In genomic region chr15:66400351-66400774, GRCh38 we compare ENCODE assay signal across 12 cellular contexts.
DNase-seq lines count a peak whose midpoint lies in the region; ATAC-seq and TF ChIP-seq lines count a peak whose summit lies in the region.
"Had no signal": no experiment of that assay in that cellular context is flagged by ENCODE, and none has a peak within 500 bp of the region (broad histone marks: within the 10 kb centered on the region; RNA-seq: fewer than 3 reads in every experiment).

No MANE protein-coding gene starts in this region.

- peaks cover 6% of the 10 kb centered on the region for H3K36me3 Mint-ChIP-seq in activated naive CD4-positive, alpha-beta T cell treated with anti-CD3 and anti-CD28 coated beads, Interleukin-2, amount 50 U/mL, for 24 hours
- H3K36me3 Mint-ChIP-seq in stimulated activated naive B cell treated with anti-CD40 and anti-IgM and Interleukin-4, amounts not matched to agents 10 μg/mL and 1 μg/mL and 100 μg/mL, for 72 hours: peaks cover 32 to 41% of the 10 kb centered on the region in 2 donors

- H3K27me3 Mint-ChIP-seq in activated naive CD4-positive, alpha-beta T cell treated with anti-CD3 and anti-CD28 coated beads, Interleukin-2, amount 50 U/mL, for 24 hours: no peaks in the 10 kb centered on the region
- no peaks in the 10 kb centered on the region for H3K27me3 Mint-ChIP-seq in stimulated activated naive B cell treated with anti-CD40 and anti-IgM and Interleukin-4, amounts not matched to agents 10 μg/mL and 1 μg/mL and 100 μg/mL, for 72 hours

- peak overlapping the region; percentile 14 for H3K9ac ChIP-seq in endocrine pancreas (ENCODE audit: control insufficient read depth, insufficient read depth, low read length)

- DNase-seq in activated naive CD4-positive, alpha-beta T cell (lab: John Stamatoyannopoulos, UW): no peak
- DNase-seq in NCI-H2171 treated with DMSO at 0.1 percent for 48 hours (lab: John Stamatoyannopoulos, UW): peak; percentile 62
- no peak for DNase-seq in stimulated activated naive B cell treated with anti-CD40 and anti-IgM and Interleukin-4, amounts not matched to agents 10 μg/mL and 1 μg/mL and 100 μg/mL, for 72 hours
- no peak for DNase-seq in WERI-Rb-1
- DNase-seq: caudate nucleus, MV-4-11, pancreas had no signal

- H3K4me3 Mint-ChIP-seq in activated naive CD4-positive, alpha-beta T cell treated with anti-CD3 and anti-CD28 coated beads, Interleukin-2, amount 50 U/mL, for 24 hours: peak overlapping the region; percentile 49
- peak overlapping the region in 1 of 2 donors; percentile 84 for H3K4me3 Mint-ChIP-seq in stimulated activated naive B cell treated with anti-CD40 and anti-IgM and Interleukin-4, amounts not matched to agents 10 μg/mL and 1 μg/mL and 100 μg/mL, for 72 hours

- H3K4me3 ChIP-seq in endocrine pancreas (ENCODE audit: control insufficient read depth, insufficient read depth, low read length): peak overlapping the region; percentile 25
- H3K4me3 ChIP-seq in WERI-Rb-1 (ENCODE audit: low read depth, low read length): no peak overlapping the region
- H3K4me3 ChIP-seq: pancreas had no signal

- H3K27me3 ChIP-seq in endocrine pancreas (ENCODE audit: control insufficient read depth, insufficient read depth, low read length) (no peaks in the 10 kb centered on the region), WERI-Rb-1 (ENCODE audit: insufficient read depth, low read depth, severe bottlenecking) (no peaks in the 10 kb centered on the region)
- H3K27me3 ChIP-seq: pancreas had no signal

- H3K4me1 Mint-ChIP-seq in activated naive CD4-positive, alpha-beta T cell treated with anti-CD3 and anti-CD28 coated beads, Interleukin-2, amount 50 U/mL, for 24 hours: peaks cover 72% of the 10 kb centered on the region
- peaks cover 34 to 72% of the 10 kb centered on the region in 2 donors for H3K4me1 Mint-ChIP-seq in stimulated activated naive B cell treated with anti-CD40 and anti-IgM and Interleukin-4, amounts not matched to agents 10 μg/mL and 1 μg/mL and 100 μg/mL, for 72 hours

- H3K27ac ChIP-seq in WERI-Rb-1: no peak overlapping the region
- H3K27ac ChIP-seq: pancreas had no signal

- peak overlapping the region; percentile 46 for H3K27ac Mint-ChIP-seq in activated naive CD4-positive, alpha-beta T cell treated with anti-CD3 and anti-CD28 coated beads, Interleukin-2, amount 50 U/mL, for 24 hours
- peak overlapping the region; percentile 49 for H3K27ac Mint-ChIP-seq in stimulated activated naive B cell treated with anti-CD40 and anti-IgM and Interleukin-4, amounts not matched to agents 10 μg/mL and 1 μg/mL and 100 μg/mL, for 72 hours

- H3K9me3 ChIP-seq in endocrine pancreas (ENCODE audit: control insufficient read depth, low read length) (no peaks in the 10 kb centered on the region), WERI-Rb-1 (ENCODE audit: severe bottlenecking) (no peaks in the 10 kb centered on the region)
- H3K9me3 ChIP-seq: pancreas had no signal

- H3K36me3 ChIP-seq in endocrine pancreas (ENCODE audit: control insufficient read depth, insufficient read depth, low read length) (no peaks in the 10 kb centered on the region), WERI-Rb-1 (no peaks in the 10 kb centered on the region)
- H3K36me3 ChIP-seq: pancreas had no signal

- peaks cover 20% of the 10 kb centered on the region for H3K4me1 ChIP-seq in endocrine pancreas (ENCODE audit: control insufficient read depth, insufficient read depth, low read length)

- no peak for ATAC-seq in stimulated activated naive B cell treated with anti-CD40 and anti-IgM and Interleukin-4, amounts not matched to agents 10 μg/mL and 1 μg/mL and 100 μg/mL, for 72 hours (replicated peaks)
- ATAC-seq in HG03280 (IDR thresholded peaks at IDR 0.05; ENCODE audit: unreplicated experiment): no peak
- no peak for ATAC-seq in HG03432 (IDR thresholded peaks at IDR 0.05; ENCODE audit: unreplicated experiment)
- ATAC-seq: HCT116, pancreas had no signal

- no peak for TF ChIP-seq CTCF in WERI-Rb-1 (IDR thresholded peaks at IDR 0.05; ENCODE audit: low read depth, low read length)

- H3K9me3 Mint-ChIP-seq in activated naive CD4-positive, alpha-beta T cell treated with anti-CD3 and anti-CD28 coated beads, Interleukin-2, amount 50 U/mL, for 24 hours: no peaks in the 10 kb centered on the region
- no peaks in the 10 kb centered on the region for H3K9me3 Mint-ChIP-seq in stimulated activated naive B cell treated with anti-CD40 and anti-IgM and Interleukin-4, amounts not matched to agents 10 μg/mL and 1 μg/mL and 100 μg/mL, for 72 hours
